25 cellular contexts compared by ENCODE assay signal in genomic region chr1:222006715-222007114, GRCh38.
"Had no signal": no experiment of that assay in that cellular context is flagged by ENCODE, and none has a peak within 500 bp of the region (broad histone marks: within the 10 kb centered on the region; RNA-seq: fewer than 3 reads in every experiment).

No MANE protein-coding gene starts in this region.

- H3K4me1 ChIP-seq: Peyer's patch had no signal

- DNase-seq: activated CD4-positive, alpha-beta T cell treated with anti-CD3 and anti-CD28 coated beads for 48 hours; activated CD4-positive, alpha-beta T cell treated with anti-CD3 and anti-CD28 coated beads, Interleukin-2, amount 50 U/mL, for 4 hours; activated CD4-positive, CD25-positive, alpha-beta regulatory T cell treated with anti-CD3 and anti-CD28 coated beads, Interleukin-2, amount 50 U/mL, for 72 hours; activated CD8-positive, alpha-beta memory T cell treated with anti-CD3 and anti-CD28 coated beads, Interleukin-2, amount 10 ng/mL, durations not matched to agents 7 days and 5 days; activated effector memory CD4-positive, alpha-beta T cell treated with Interleukin-2 at 50 U/mL for 16 hours; activated naive CD4-positive, alpha-beta T cell; activated T-cell treated with anti-CD3 and anti-CD28 coated beads, Interleukin-2, amount 50 U/mL, for 24 hours; aorta; central memory CD4-positive, alpha-beta T cell; KG1; MG63; MV-4-11; NCI-H1092 treated with DMSO at 0.1 percent for 48 hours; NCI-H1417 treated with DMSO at 0.1 percent for 48 hours; NCI-H187; NCI-H2081; NCI-H510A treated with DMSO at 0.1 percent for 48 hours; NCI-H69; Peyer's patch; Right ventricle myocardium superior; SJCRH30 had no signal

- H3K4me3 Mint-ChIP-seq: activated CD8-positive, alpha-beta memory T cell treated with anti-CD3 and anti-CD28 coated beads, Interleukin-2, amount 10 ng/mL, durations not matched to agents 7 days and 5 days; activated naive CD4-positive, alpha-beta T cell treated with anti-CD3 and anti-CD28 coated beads, Interleukin-2, amount 50 U/mL, for 24 hours; activated T-cell treated with anti-CD3 and anti-CD28 coated beads, Interleukin-2, amount 50 U/mL, for 24 hours; activated T-helper 1 cell treated with anti-CD3 and anti-CD28 coated beads, Interleukin-12 subunit alpha, Interleukin-12 subunit beta, Interleukin-2, Interleukin-4 antibody, amounts not matched to agents 30 ng/mL and 10 ng/mL and 1 ng/mL, durations not matched to agents 14 hours and 24 hours and 36 hours; T-helper 1 cell treated with Interleukin-12 subunit alpha and Interleukin-12 subunit beta and Interleukin-4 antibody, amounts not matched to agents 30 μg/mL and 1 μg/mL, for 36 hours; WTC11 had no signal

- H3K27me3 ChIP-seq: MG63, Peyer's patch, SJCRH30 had no signal

- H3K4me3 ChIP-seq: MG63, Peyer's patch, SJCRH30 had no signal

- H3K36me3 Mint-ChIP-seq: activated CD8-positive, alpha-beta memory T cell treated with anti-CD3 and anti-CD28 coated beads, Interleukin-2, amount 10 ng/mL, durations not matched to agents 7 days and 5 days; activated naive CD4-positive, alpha-beta T cell treated with anti-CD3 and anti-CD28 coated beads, Interleukin-2, amount 50 U/mL, for 24 hours had no signal

- H3K36me3 ChIP-seq: MG63, Peyer's patch, SJCRH30 had no signal

- ATAC-seq: activated CD8-positive, alpha-beta memory T cell treated with anti-CD3 and anti-CD28 coated beads, Interleukin-2, amount 10 ng/mL, durations not matched to agents 7 days and 5 days; WTC11 had no signal

- H3K9me3 Mint-ChIP-seq: activated naive CD4-positive, alpha-beta T cell treated with anti-CD3 and anti-CD28 coated beads, Interleukin-2, amount 50 U/mL, for 24 hours; activated T-cell treated with anti-CD3 and anti-CD28 coated beads, Interleukin-2, amount 50 U/mL, for 24 hours; activated T-helper 1 cell treated with anti-CD3 and anti-CD28 coated beads, Interleukin-12 subunit alpha, Interleukin-12 subunit beta, Interleukin-2, Interleukin-4 antibody, amounts not matched to agents 30 ng/mL and 10 ng/mL and 1 ng/mL, durations not matched to agents 14 hours and 24 hours and 36 hours; T-helper 1 cell treated with Interleukin-12 subunit alpha and Interleukin-12 subunit beta and Interleukin-4 antibody, amounts not matched to agents 30 μg/mL and 1 μg/mL, for 36 hours had no signal

- H3K27me3 Mint-ChIP-seq: activated T-cell treated with anti-CD3 and anti-CD28 coated beads, Interleukin-2, amount 50 U/mL, for 24 hours had no signal

- H3K27ac Mint-ChIP-seq: activated CD8-positive, alpha-beta memory T cell treated with anti-CD3 and anti-CD28 coated beads, Interleukin-2, amount 10 ng/mL, durations not matched to agents 7 days and 5 days; activated naive CD4-positive, alpha-beta T cell treated with anti-CD3 and anti-CD28 coated beads, Interleukin-2, amount 50 U/mL, for 24 hours; activated T-cell treated with anti-CD3 and anti-CD28 coated beads, Interleukin-2, amount 50 U/mL, for 24 hours; activated T-helper 1 cell treated with anti-CD3 and anti-CD28 coated beads, Interleukin-12 subunit alpha, Interleukin-12 subunit beta, Interleukin-2, Interleukin-4 antibody, amounts not matched to agents 30 ng/mL and 10 ng/mL and 1 ng/mL, durations not matched to agents 14 hours and 24 hours and 36 hours; T-helper 1 cell treated with Interleukin-12 subunit alpha and Interleukin-12 subunit beta and Interleukin-4 antibody, amounts not matched to agents 30 μg/mL and 1 μg/mL, for 36 hours; WTC11 had no signal

- H3K9me3 ChIP-seq: MG63, Peyer's patch had no signal
